In the genomic region with DNA sequence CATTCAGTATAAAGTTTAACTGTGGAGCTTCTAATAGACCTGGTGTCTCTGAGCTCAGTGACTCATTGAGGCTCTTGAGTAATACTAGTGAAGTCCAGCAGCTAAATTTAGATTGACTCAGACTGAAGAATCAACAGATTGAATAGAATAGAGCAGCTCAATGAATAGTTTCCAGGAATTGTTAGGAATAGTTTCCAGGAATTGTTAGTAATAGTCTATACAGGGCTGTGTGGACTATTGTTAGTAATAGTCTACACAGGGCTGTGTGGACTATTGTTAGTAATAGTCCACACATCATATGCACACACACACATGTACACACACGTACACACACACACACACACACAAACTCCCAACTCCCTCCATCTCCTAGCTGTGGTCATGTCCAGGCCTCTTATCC, we compare ENCODE assay signal across 10 cellular contexts. TPM values are rescaled to one million over a fixed set of nuclear protein-coding genes. Genes with fewer than 3 reads are reported as not detected.
DNase-seq lines count a peak whose midpoint lies in the region; ATAC-seq and TF ChIP-seq lines count a peak whose summit lies in the region.
"Had no signal": no experiment of that assay in that cellular context is flagged by ENCODE, and none has a peak within 500 bp of the region (broad histone marks: within the 10 kb centered on the region; RNA-seq: fewer than 3 reads in every experiment).

No MANE protein-coding gene starts in this region.

- H3K36me3 ChIP-seq in mesendoderm (ENCODE audit: control insufficient read depth, insufficient read depth, low read length), result no peaks in the 10 kb centered on the region

- no peaks in the 10 kb centered on the region for H3K4me1 Mint-ChIP-seq in activated T-helper 17 cell treated with anti-CD3 and anti-CD28 coated beads, Interleukin-2, amount 50 U/mL, for 72 hours
- H3K4me1 Mint-ChIP-seq: central memory CD8-positive, alpha-beta T cell had no signal

- no peak overlapping the region for H3K9ac ChIP-seq in mesendoderm (ENCODE audit: low read length)

- no peak overlapping the region for H3K27ac ChIP-seq in mesendoderm (ENCODE audit: low read depth, low read length)

- no CpG with 5 or more reads among the region's 1 CpG for WGBS in mesendoderm (ENCODE audit: extremely low coverage, insufficient coverage, low lambda C conversion rate)

- no peak overlapping the region for H3K4me3 Mint-ChIP-seq in activated T-helper 17 cell treated with anti-CD3 and anti-CD28 coated beads, Interleukin-2, amount 50 U/mL, for 72 hours
- H3K4me3 Mint-ChIP-seq: central memory CD8-positive, alpha-beta T cell; nephron had no signal

- no peak overlapping the region for H4K5ac ChIP-seq in mesendoderm (ENCODE audit: low read length)

- no peak overlapping the region for H2BK120ac ChIP-seq in mesendoderm (ENCODE audit: low read depth, low read length)

- peak; percentile 76 for DNase-seq in AG20443 (ENCODE audit: low spot score)
- DNase-seq in NCI-H460 (ENCODE audit: extremely low read depth, low read depth), result peak; percentile 18
- DNase-seq in dermis microvascular lymphatic vessel endothelial cell (ENCODE audit: low read depth in 2 of 2), result peak; percentile 69 to 93
- peak; percentile 3 for DNase-seq in mesendoderm
- DNase-seq in NCI-H1930 (lab: John Stamatoyannopoulos, UW), result no peak
- DNase-seq in GM10248 (ENCODE audit: extremely low spot score), result no peak

- no peaks in the 10 kb centered on the region for H3K9me3 Mint-ChIP-seq in activated T-helper 17 cell treated with anti-CD3 and anti-CD28 coated beads, Interleukin-2, amount 50 U/mL, for 72 hours
- H3K9me3 Mint-ChIP-seq: central memory CD8-positive, alpha-beta T cell; nephron had no signal

- CTCF ChIA-PET in GM10248 (lab: Yijun Ruan, JAX), result interaction anchor here (1.1 kb wide), 1 partner anchor 19 kb away, joined by 3 read pairs; no protein-coding TSS in a partner anchor

- H2BK5ac ChIP-seq in mesendoderm (ENCODE audit: low read length), result no peak overlapping the region

- H3K4me1 ChIP-seq in mesendoderm (ENCODE audit: control insufficient read depth, low read depth, low read length), result no peaks in the 10 kb centered on the region

- H3K27me3 Mint-ChIP-seq in activated T-helper 17 cell treated with anti-CD3 and anti-CD28 coated beads, Interleukin-2, amount 50 U/mL, for 72 hours, result peaks cover 16% of the 10 kb centered on the region

- H4K8ac ChIP-seq in mesendoderm (ENCODE audit: low read depth, low read length), result no peak overlapping the region

- no peak for TF ChIP-seq CTCF in GM10248 (IDR thresholded peaks at IDR 0.05; ENCODE audit: control extremely low read depth, extremely low read depth, low read depth, missing control alignments)

- ATAC-seq in activated T-helper 17 cell treated with anti-CD3 and anti-CD28 coated beads, Interleukin-2, amount 50 U/mL, for 72 hours (replicated peaks), result no peak
- ATAC-seq in HG03039 (IDR thresholded peaks at IDR 0.05; ENCODE audit: unreplicated experiment), result no peak

- H3K27ac Mint-ChIP-seq in activated T-helper 17 cell treated with anti-CD3 and anti-CD28 coated beads, Interleukin-2, amount 50 U/mL, for 72 hours, result no peak overlapping the region

- H3K79me2 ChIP-seq in mesendoderm (ENCODE audit: control insufficient read depth, insufficient read depth, low read length), result no peaks in the 10 kb centered on the region

- H3K4me3 ChIP-seq in mesendoderm (ENCODE audit: low read length), result no peak overlapping the region

- no peak overlapping the region for H2AK5ac ChIP-seq in mesendoderm (ENCODE audit: low read length)

- H3K4ac ChIP-seq in mesendoderm (ENCODE audit: low read depth, low read length), result no peak overlapping the region

- H3K27me3 ChIP-seq in mesendoderm (ENCODE audit: insufficient read depth, low read length, poor library complexity), result no peaks in the 10 kb centered on the region

- H3K23ac ChIP-seq in mesendoderm (ENCODE audit: low read length), result no peak overlapping the region

- H3K4me2 ChIP-seq in mesendoderm (ENCODE audit: low read length), result no peak overlapping the region

- POLR2A ChIA-PET in GM10248 (lab: Yijun Ruan, JAX), result no interaction called here

- H3K36me3 Mint-ChIP-seq in activated T-helper 17 cell treated with anti-CD3 and anti-CD28 coated beads, Interleukin-2, amount 50 U/mL, for 72 hours (ENCODE audit: low read depth), result no peaks in the 10 kb centered on the region

- H3K56ac ChIP-seq in mesendoderm (ENCODE audit: low read length), result no peak overlapping the region

- no peaks in the 10 kb centered on the region for H3K79me1 ChIP-seq in mesendoderm (ENCODE audit: low read length)

- H2BK15ac ChIP-seq in mesendoderm (replicated peaks; ENCODE audit: low read depth), result no peak overlapping the region

- H3K18ac ChIP-seq in mesendoderm (ENCODE audit: low read length), result no peak overlapping the region

RNA-seq across cellular contexts. Expression of gene GIMD1, which starts 3.0 kb away (rescaled TPM):
- total RNA-seq in NCI-H460 (2014; rRNA removed; shearing (Covaris generic)), result not detected in 2 replicates
- not detected in 2 replicates for polyA plus RNA-seq in NCI-H460 (2014; cell fraction: nucleus; rRNA removed)
- not detected in 2 replicates for total RNA-seq in dermis microvascular lymphatic vessel endothelial cell
- polyA plus RNA-seq in mesendoderm (2013, experiment 1 of 2), result not detected
- not detected for polyA plus RNA-seq in mesendoderm (2013, experiment 2 of 2)
- not detected for total RNA-seq in activated T-helper 17 cell treated with anti-CD3 and anti-CD28 coated beads, Interleukin-2, amount 50 U/mL, for 72 hours

RNA-seq across cellular contexts. Expression of gene AIMP1, which starts 49.3 kb away (rescaled TPM):
- total RNA-seq in NCI-H460 (2014; rRNA removed; shearing (Covaris generic)), result 38.3 and 49.5 TPM in 2 replicates
- 28.8 and 39.5 TPM in 2 replicates for polyA plus RNA-seq in NCI-H460 (2014; cell fraction: nucleus; rRNA removed)
- 9.5 and 12.2 TPM in 2 replicates for total RNA-seq in dermis microvascular lymphatic vessel endothelial cell
- polyA plus RNA-seq in mesendoderm (2013, experiment 1 of 2), result 82.2 TPM
- polyA plus RNA-seq in mesendoderm (2013, experiment 2 of 2), result 84.6 TPM
- 10 to 100 TPM; 55.3 to 56.0 TPM for total RNA-seq in activated T-helper 17 cell treated with anti-CD3 and anti-CD28 coated beads, Interleukin-2, amount 50 U/mL, for 72 hours

RNA-seq across cellular contexts. Expression of gene TBCK, which starts 49.6 kb away (rescaled TPM):
- 17.4 and 19.0 TPM in 2 replicates for total RNA-seq in NCI-H460 (2014; rRNA removed; shearing (Covaris generic))
- 7.0 and 12.5 TPM in 2 replicates for polyA plus RNA-seq in NCI-H460 (2014; cell fraction: nucleus; rRNA removed)
- 14.6 and 27.1 TPM in 2 replicates for total RNA-seq in dermis microvascular lymphatic vessel endothelial cell
- polyA plus RNA-seq in mesendoderm (2013, experiment 1 of 2), result 6.6 TPM
- polyA plus RNA-seq in mesendoderm (2013, experiment 2 of 2), result 6.2 TPM
- 10 to 100 TPM; 28.8 to 40.0 TPM for total RNA-seq in activated T-helper 17 cell treated with anti-CD3 and anti-CD28 coated beads, Interleukin-2, amount 50 U/mL, for 72 hours

Comparison
In these comparisons a context has a peak if more than half of its experiments do, and no peak if none do; other contexts are left out.
1. DNase-seq: peak in AG20443 (single experiment), NCI-H460 (single experiment), dermis microvascular lymphatic vessel endothelial cell (2 of 2) and mesendoderm (single experiment); none in NCI-H1930 (0 of 2) and GM10248 (single experiment).